Comparison of ENCODE assay signal across 29 cellular contexts in the genomic region with DNA sequence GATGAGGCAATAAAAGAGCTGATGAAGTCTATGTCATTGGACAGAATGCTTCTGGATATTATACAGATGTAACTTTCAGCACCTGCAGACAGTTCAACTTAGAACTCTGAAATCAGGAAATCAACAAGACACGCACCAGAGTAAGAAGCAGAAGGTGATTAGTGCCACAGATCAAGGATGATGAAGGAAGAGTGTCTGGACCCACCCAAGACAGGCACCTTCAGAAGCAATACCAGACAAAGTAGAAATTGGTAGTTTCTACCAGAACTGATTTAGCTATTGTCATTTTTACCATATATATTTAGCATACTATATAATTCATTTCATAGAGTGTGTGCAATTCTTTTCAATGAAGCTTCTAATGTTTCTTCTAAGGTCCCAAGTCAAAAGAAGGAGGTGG.
"Had no signal": no experiment of that assay in that cellular context is flagged by ENCODE, and none has a peak within 500 bp of the region (broad histone marks: within the 10 kb centered on the region; RNA-seq: fewer than 3 reads in every experiment).

No MANE protein-coding gene starts in this region.

- H3K27ac Mint-ChIP-seq: dendritic cell treated with granulocyte-macrophage colony-stimulating factor and Interleukin-4, amounts not matched to agents 40 ng/mL and 50 ng/mL, for 4 days; effector memory CD8-positive, alpha-beta T cell; endodermal cell had no signal

- ATAC-seq: effector memory CD8-positive, alpha-beta T cell; esophagus mucosa; foreskin keratinocyte; gastrocnemius medialis; gastroesophageal sphincter; heart left ventricle; heart right ventricle had no signal

- DNase-seq: colonic mucosa; cortex of kidney; dermis blood vessel endothelial cell; dorsolateral prefrontal cortex; effector CD4-positive, alpha-beta T cell; effector CD8-positive, alpha-beta T cell; effector memory CD4-positive, alpha-beta T cell; effector memory CD8-positive, alpha-beta T cell; endodermal cell; erythroblast; esophagus squamous epithelium; foreskin fibroblast; foreskin keratinocyte; foreskin melanocyte; gastrocnemius medialis; glutamatergic neuron; head of caudate nucleus; heart left ventricle; heart right ventricle had no signal

- H3K4me1 ChIP-seq: colonic mucosa, esophagus muscularis mucosa, esophagus squamous epithelium, foreskin keratinocyte, gastrocnemius medialis, gastroesophageal sphincter, heart left ventricle had no signal

- FAIRE-seq: colon, endometrium, endothelial cell of umbilical vein, frontal cortex had no signal

- H3K27me3 ChIP-seq: colonic mucosa, gastrocnemius medialis had no signal

- H3K4me3 ChIP-seq: colonic mucosa, coronary artery, dorsolateral prefrontal cortex, esophagus muscularis mucosa, esophagus squamous epithelium, gastrocnemius medialis, gastroesophageal sphincter, heart left ventricle, heart right ventricle had no signal

- H3K4me3 Mint-ChIP-seq: dendritic cell treated with granulocyte-macrophage colony-stimulating factor and Interleukin-4, amounts not matched to agents 40 ng/mL and 50 ng/mL, for 4 days; effector memory CD8-positive, alpha-beta T cell; endodermal cell had no signal

- H3K27ac ChIP-seq: colonic mucosa, coronary artery, dorsolateral prefrontal cortex, epithelial cell of prostate, esophagus muscularis mucosa, esophagus squamous epithelium, foreskin keratinocyte, gastrocnemius medialis, gastroesophageal sphincter, heart left ventricle, heart right ventricle had no signal

- H3K9me3 Mint-ChIP-seq: dendritic cell treated with granulocyte-macrophage colony-stimulating factor and Interleukin-4, amounts not matched to agents 40 ng/mL and 50 ng/mL, for 4 days; effector memory CD8-positive, alpha-beta T cell; endodermal cell had no signal

- H3K9me3 ChIP-seq: colonic mucosa, esophagus muscularis mucosa, esophagus squamous epithelium, gastrocnemius medialis, gastroesophageal sphincter, heart left ventricle, heart right ventricle had no signal

- H3K36me3 ChIP-seq: colonic mucosa, esophagus muscularis mucosa, esophagus squamous epithelium, gastrocnemius medialis, gastroesophageal sphincter, heart left ventricle, heart right ventricle had no signal

- H3K4me1 Mint-ChIP-seq: endodermal cell had no signal
